Comparison of ENCODE assay signal across 1 cellular context in genomic region chr9:105027082-105027481, GRCh38.
TF ChIP-seq lines count a peak whose summit lies in the region.

No MANE protein-coding gene starts in this region.

TF ChIP-seq in HepG2, 621 proteins besides CTCF, POLR2A, EP300 and RAD21 (continued from another document):
- TF ChIP-seq CSRNP1 (CRISPR knock-in tag; IDR thresholded peaks at IDR 0.05) = no peak
- TF ChIP-seq ZGPAT (CRISPR knock-in tag; IDR thresholded peaks at IDR 0.05) = no peak
- TF ChIP-seq NR2F2 (IDR thresholded peaks at IDR 0.05; ENCODE audit: borderline replicate concordance, low read depth) = no peak
- no peak for TF ChIP-seq KMT2B (CRISPR knock-in tag; IDR thresholded peaks at IDR 0.05)
- no peak for TF ChIP-seq NONO (IDR thresholded peaks at IDR 0.05)
- no peak for TF ChIP-seq NONO (CRISPR knock-in tag; conservative IDR thresholded peaks at IDR 0.05)
